ENCODE assay signal across 13 cellular contexts in the genomic region with DNA sequence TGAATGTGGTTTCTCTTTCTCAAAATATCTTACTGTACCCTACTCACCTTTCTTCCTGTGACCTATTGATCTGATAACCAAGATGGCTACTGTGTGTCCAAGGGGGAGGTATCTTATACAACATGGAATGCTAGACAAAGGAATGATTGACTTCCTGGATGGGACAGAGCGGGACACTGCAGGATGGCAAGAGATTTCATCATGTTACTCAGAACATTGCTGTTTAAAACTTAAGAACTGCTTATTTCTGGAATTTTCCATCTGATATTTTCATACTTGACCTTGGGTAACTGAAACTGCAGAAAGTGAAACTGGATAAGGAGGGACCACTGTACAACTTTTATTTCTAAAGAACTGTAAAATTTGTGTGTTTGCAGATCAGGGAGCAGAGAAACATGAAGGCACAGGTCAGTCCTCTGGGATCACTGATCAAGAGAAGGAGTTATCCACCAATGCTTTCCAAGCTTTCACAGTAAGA. TPM values are rescaled to one million over a fixed set of nuclear protein-coding genes. Genes with fewer than 3 reads are reported as not detected.
DNase-seq lines count a peak whose midpoint lies in the region; TF ChIP-seq lines count a peak whose summit lies in the region.
"Had no signal": no experiment of that assay in that cellular context is flagged by ENCODE, and none has a peak within 500 bp of the region (broad histone marks: within the 10 kb centered on the region; RNA-seq: fewer than 3 reads in every experiment).

No MANE protein-coding gene starts in this region.

- peak overlapping the region; percentile 41 for H3K4me3 Mint-ChIP-seq in T-helper 2 cell treated with Interferon-gamma antibody and Interleukin-4, amounts not matched to agents 5 μg/mL and 100 μg/mL, for 36 hours
- no peak overlapping the region for H3K4me3 Mint-ChIP-seq in dendritic cell treated with granulocyte-macrophage colony-stimulating factor and Interleukin-4, amounts not matched to agents 40 ng/mL and 50 ng/mL, for 4 days

- H3K9ac ChIP-seq in OCI-LY3 (ENCODE audit: low read length) (no peak overlapping the region), smooth muscle cell (ENCODE audit: low read depth) (no peak overlapping the region)

- intact Hi-C loops in dendritic cell treated with granulocyte-macrophage colony-stimulating factor and Interleukin-4, amounts not matched to agents 40 ng/mL and 50 ng/mL, for 4 days (cut with micrococcal nuclease): no loop called here
- intact Hi-C loops in posterior cingulate gyrus (cut with DNase I): no loop called here

- H3K36me3 ChIP-seq in OCI-LY3 (replicated peaks; ENCODE audit: low read depth, low read length) (peaks cover 25% of the 10 kb centered on the region), smooth muscle cell (ENCODE audit: low read depth) (no peaks in the 10 kb centered on the region)
- H3K36me3 ChIP-seq: thoracic aorta had no signal

- H3K27ac Mint-ChIP-seq in T-helper 2 cell treated with Interferon-gamma antibody and Interleukin-4, amounts not matched to agents 5 μg/mL and 100 μg/mL, for 36 hours: peak overlapping the region; percentile 70
- H3K27ac Mint-ChIP-seq in dendritic cell treated with granulocyte-macrophage colony-stimulating factor and Interleukin-4, amounts not matched to agents 40 ng/mL and 50 ng/mL, for 4 days: peak overlapping the region; percentile 34

- H3K9me3 ChIP-seq in OCI-LY3 (ENCODE audit: insufficient read depth, low read length): no peaks in the 10 kb centered on the region
- no peaks in the 10 kb centered on the region for H3K9me3 ChIP-seq in smooth muscle cell (replicated peaks; ENCODE audit: low read depth)
- H3K9me3 ChIP-seq: thoracic aorta had no signal

- no peaks in the 10 kb centered on the region for H3F3A ChIP-seq in smooth muscle cell (ENCODE audit: low read depth)

- peaks cover 30% of the 10 kb centered on the region for H3K4me1 ChIP-seq in OCI-LY3 (ENCODE audit: low read length)
- H3K4me1 ChIP-seq in smooth muscle cell (ENCODE audit: low read depth): no peaks in the 10 kb centered on the region

- H3K27ac ChIP-seq in OCI-LY3 (ENCODE audit: low read length) (no peak overlapping the region), smooth muscle cell (ENCODE audit: low read depth) (no peak overlapping the region)
- H3K27ac ChIP-seq: PC-9, thoracic aorta had no signal

- H3K27me3 Mint-ChIP-seq in T-helper 2 cell treated with Interferon-gamma antibody and Interleukin-4, amounts not matched to agents 5 μg/mL and 100 μg/mL, for 36 hours (ENCODE audit: low read depth): no peaks in the 10 kb centered on the region
- H3K27me3 Mint-ChIP-seq in dendritic cell treated with granulocyte-macrophage colony-stimulating factor and Interleukin-4, amounts not matched to agents 40 ng/mL and 50 ng/mL, for 4 days: no peaks in the 10 kb centered on the region

- H3K4me3 ChIP-seq in OCI-LY3 (ENCODE audit: low read length) (no peak overlapping the region), smooth muscle cell (peak overlapping the region; percentile 9)
- H3K4me3 ChIP-seq: PC-9, thoracic aorta had no signal

- H3K4me2 ChIP-seq in OCI-LY3 (ENCODE audit: low read length) (peak overlapping the region; percentile 33; the same call in 1 of the 2 replicates), smooth muscle cell (no peak overlapping the region)
- H3K4me2 ChIP-seq: PC-9 had no signal

- H4K20me1 ChIP-seq in OCI-LY3 (ENCODE audit: insufficient read depth, low read length): no peaks in the 10 kb centered on the region; the same call in none of the 2 replicates
- peaks cover 50% of the 10 kb centered on the region for H4K20me1 ChIP-seq in smooth muscle cell (ENCODE audit: low read depth)

- H3K36me3 Mint-ChIP-seq in T-helper 2 cell treated with Interferon-gamma antibody and Interleukin-4, amounts not matched to agents 5 μg/mL and 100 μg/mL, for 36 hours (ENCODE audit: low read depth): peaks cover 27% of the 10 kb centered on the region
- peaks cover 12% of the 10 kb centered on the region for H3K36me3 Mint-ChIP-seq in dendritic cell treated with granulocyte-macrophage colony-stimulating factor and Interleukin-4, amounts not matched to agents 40 ng/mL and 50 ng/mL, for 4 days (ENCODE audit: low read depth)

- H3K27me3 ChIP-seq in OCI-LY3 (ENCODE audit: low read depth, low read length) (no peaks in the 10 kb centered on the region), smooth muscle cell (ENCODE audit: low read depth) (no peaks in the 10 kb centered on the region)

- no peaks in the 10 kb centered on the region for H3K9me3 Mint-ChIP-seq in T-helper 2 cell treated with Interferon-gamma antibody and Interleukin-4, amounts not matched to agents 5 μg/mL and 100 μg/mL, for 36 hours
- H3K9me3 Mint-ChIP-seq in dendritic cell treated with granulocyte-macrophage colony-stimulating factor and Interleukin-4, amounts not matched to agents 40 ng/mL and 50 ng/mL, for 4 days: no peaks in the 10 kb centered on the region

- H3K4me1 Mint-ChIP-seq in T-helper 2 cell treated with Interferon-gamma antibody and Interleukin-4, amounts not matched to agents 5 μg/mL and 100 μg/mL, for 36 hours (ENCODE audit: low read depth): peaks cover 31% of the 10 kb centered on the region
- peaks cover 39% of the 10 kb centered on the region for H3K4me1 Mint-ChIP-seq in dendritic cell treated with granulocyte-macrophage colony-stimulating factor and Interleukin-4, amounts not matched to agents 40 ng/mL and 50 ng/mL, for 4 days (ENCODE audit: low read depth)

- H2AFZ ChIP-seq in OCI-LY3 (ENCODE audit: low read depth, low read length) (no peak overlapping the region), smooth muscle cell (ENCODE audit: low read depth) (no peak overlapping the region)
- H2AFZ ChIP-seq: PC-9 had no signal

- H3K79me2 ChIP-seq in OCI-LY3 (ENCODE audit: low read length) (peaks cover 41% of the 10 kb centered on the region), smooth muscle cell (ENCODE audit: low read depth) (peaks cover 38% of the 10 kb centered on the region)

- 85% methylated on average over 1 of the region's 1 CpG for WGBS in smooth muscle cell (ENCODE audit: low lambda C conversion rate)

- TF ChIP-seq CTCF in OCI-LY3 (IDR thresholded peaks at IDR 0.05; ENCODE audit: low read depth, low read length) (no peak), smooth muscle cell (IDR thresholded peaks at IDR 0.05; ENCODE audit: borderline replicate concordance, insufficient read depth, poor library complexity, severe bottlenecking) (no peak)

- DNase-seq in T-helper 2 cell treated with Interferon-gamma antibody and Interleukin-4, amounts not matched to agents 5 μg/mL and 100 μg/mL, for 36 hours (ENCODE audit: low spot score): no peak
- DNase-seq in T-helper 2 cell (no peak), smooth muscle cell (lab: John Stamatoyannopoulos, UW; ENCODE audit: unreplicated experiment) (no peak), NCI-H187 (lab: John Stamatoyannopoulos, UW) (no peak), activated gamma-delta T cell treated with Interleukin-2 at 50 U/mL for 16 hours (no peak), posterior cingulate gyrus (no peak)
- DNase-seq: 8988T, DMS153, NCI-H2171 treated with DMSO at 0.1 percent for 48 hours, PC-9 had no signal

RNA-seq across cellular contexts. Expression of gene CNOT10, which starts 18.5 kb away (rescaled TPM):
- 22.9 and 31.5 TPM in 2 replicates for total RNA-seq in smooth muscle cell
- polyA plus RNA-seq in smooth muscle cell: 14.0 and 19.4 TPM in 2 replicates
